ENCODE assay signal across 12 cellular contexts in genomic region chr1:16122361-16122881, GRCh38. TPM values are rescaled to one million over a fixed set of nuclear protein-coding genes. Genes with fewer than 3 reads are reported as not detected.
DNase-seq lines count a peak whose midpoint lies in the region; ATAC-seq and TF ChIP-seq lines count a peak whose summit lies in the region.
"Had no signal": no experiment of that assay in that cellular context is flagged by ENCODE, and none has a peak within 500 bp of the region (broad histone marks: within the 10 kb centered on the region; RNA-seq: fewer than 3 reads in every experiment).

No MANE protein-coding gene starts in this region.

- DNase-seq in Calu3 (no peak), RWPE1 (ENCODE audit: low spot score) (no peak), hepatic stellate cell (ENCODE audit: low spot score) (peak; percentile 72), iPS-NIHi11 (ENCODE audit: low spot score) (no peak), colonic mucosa (no peak)
- DNase-seq: DMS153, NCI-H1417 treated with DMSO at 0.1 percent for 48 hours had no signal

- no peaks in the 10 kb centered on the region for H3K9me3 ChIP-seq in skeletal muscle satellite cell (replicated peaks; ENCODE audit: low read length)
- no peaks in the 10 kb centered on the region for H3K9me3 ChIP-seq in colonic mucosa
- H3K9me3 ChIP-seq: gastroesophageal sphincter had no signal

- POLR2A ChIA-PET in RWPE1 (lab: Yijun Ruan, JAX; ENCODE audit: low non-redundant PET) = interaction anchor here (0.7 kb wide), 1 partner anchor 85 kb away, joined by 3 read pairs; no protein-coding TSS in a partner anchor

- TF ChIP-seq CTCF in Calu3 (IDR thresholded peaks at IDR 0.05; ENCODE audit: unreplicated experiment) (no peak), RWPE1 (conservative IDR thresholded peaks at IDR 0.05; ENCODE audit: low read depth) (no peak), colonic mucosa (IDR thresholded peaks at IDR 0.05) (no peak)

- no peak overlapping the region for H3K9ac ChIP-seq in skeletal muscle satellite cell (ENCODE audit: low read depth, low read length)
- no peak overlapping the region for H3K9ac ChIP-seq in colonic mucosa (ENCODE audit: low read depth in 2 of 2, low read length in 2 of 2)

- H3K9me3 Mint-ChIP-seq in Calu3 (ENCODE audit: low read depth, unreplicated experiment) = no peaks in the 10 kb centered on the region

- intact Hi-C loops in Calu3 (cut with micrococcal nuclease; ENCODE audit: unreplicated experiment) (no loop called here), colonic mucosa (cut with DNase I) (no loop called here)

- peaks cover 50% of the 10 kb centered on the region for H3K36me3 ChIP-seq in skeletal muscle satellite cell (ENCODE audit: insufficient read depth, low read length)
- no peaks in the 10 kb centered on the region for H3K36me3 ChIP-seq in colonic mucosa

- peak overlapping the region; percentile 7 for H3K4me2 ChIP-seq in skeletal muscle satellite cell (ENCODE audit: low read length)

- CTCF ChIA-PET in Calu3 (lab: Charles Lee) = interaction anchor here (0.6 kb wide), 1 partner anchor 53 kb away, joined by 3 read pairs; no protein-coding TSS in a partner anchor
- CTCF ChIA-PET in RWPE1 (lab: Yijun Ruan, JAX) = interaction anchor here (0.5 to 2.2 kb wide), 4 partner anchors 32 to 247 kb away, joined by 3 to 8 read pairs (median 5); no protein-coding TSS in a partner anchor

- no peaks in the 10 kb centered on the region for H3K27me3 ChIP-seq in skeletal muscle satellite cell (ENCODE audit: control insufficient read depth, insufficient read depth, low read length)
- no peaks in the 10 kb centered on the region for H3K27me3 ChIP-seq in colonic mucosa
- H3K27me3 ChIP-seq: gastroesophageal sphincter had no signal

- H3K4me3 ChIP-seq in skeletal muscle satellite cell (ENCODE audit: low read length) = no peak overlapping the region
- no peak overlapping the region for H3K4me3 ChIP-seq in colonic mucosa
- H3K4me3 ChIP-seq: gastroesophageal sphincter had no signal

- peaks cover 28% of the 10 kb centered on the region for H3K4me1 ChIP-seq in skeletal muscle satellite cell (ENCODE audit: control insufficient read depth, insufficient read depth, low read length)
- H3K4me1 ChIP-seq in colonic mucosa = no peaks in the 10 kb centered on the region

- ATAC-seq in GM19023 (IDR thresholded peaks at IDR 0.05; ENCODE audit: unreplicated experiment) = no peak
- no peak for ATAC-seq in GM21825 (IDR thresholded peaks at IDR 0.05; ENCODE audit: unreplicated experiment)
- ATAC-seq: gastroesophageal sphincter had no signal

- BruUV-seq in Calu3 (replicated peaks; lab: Mats Ljungman, UMichigan) = no TSS peak

- peak overlapping the region; percentile 88 for H3K27ac Mint-ChIP-seq in Calu3 (ENCODE audit: unreplicated experiment)

- H3K27ac ChIP-seq in RWPE1 = peak overlapping the region; percentile 80
- no peak overlapping the region for H3K27ac ChIP-seq in colonic mucosa
- H3K27ac ChIP-seq: gastroesophageal sphincter had no signal

- peak overlapping the region; percentile 32 for H3K4me3 Mint-ChIP-seq in Calu3 (ENCODE audit: low read depth, unreplicated experiment)

- peaks cover 81% of the 10 kb centered on the region for H3K36me3 Mint-ChIP-seq in Calu3 (ENCODE audit: insufficient read depth, unreplicated experiment)

- peaks cover 10% of the 10 kb centered on the region for H3K4me1 Mint-ChIP-seq in Calu3 (ENCODE audit: low read depth, unreplicated experiment)

- no peaks in the 10 kb centered on the region for H3K27me3 Mint-ChIP-seq in Calu3 (ENCODE audit: unreplicated experiment)

RNA-seq across cellular contexts. Expression of gene EPHA2, which starts 33.4 kb away (rescaled TPM):
- total RNA-seq in Calu3 (2022) (130 and 161 TPM in 2 replicates), colonic mucosa (10 to 100 TPM; 15.7 to 40.8 TPM)
- 8.3 and 8.4 TPM in 2 replicates for total RNA-seq in skeletal muscle satellite cell (2012; rRNA removed)

RNA-seq across cellular contexts. Expression of gene FAM131C, which starts 49.0 kb away (rescaled TPM):
- total RNA-seq in Calu3 (2022) (0.93 and 0.94 TPM in 2 replicates), colonic mucosa (under 1 TPM in 1 of 2 donors, not detected in 1; 0.21 TPM)
- 0.51 TPM in 1 of 2 replicates, not detected in the other for total RNA-seq in skeletal muscle satellite cell (2012; rRNA removed)
- total RNA-seq: gastroesophageal sphincter, skeletal muscle tissue had no signal
